In genomic region chr2:158022888-158023287, GRCh38 we compare ENCODE assay signal across 23 cellular contexts.
"Had no signal": no experiment of that assay in that cellular context is flagged by ENCODE, and none has a peak within 500 bp of the region (broad histone marks: within the 10 kb centered on the region; RNA-seq: fewer than 3 reads in every experiment).

No MANE protein-coding gene starts in this region.

- H3K4me3 ChIP-seq: colonic mucosa, coronary artery, dorsolateral prefrontal cortex, esophagus squamous epithelium, gastrocnemius medialis, gastroesophageal sphincter, heart left ventricle, heart right ventricle had no signal

- H3K27me3 ChIP-seq: colonic mucosa, dorsolateral prefrontal cortex, esophagus squamous epithelium, foreskin keratinocyte, gastrocnemius medialis, gastroesophageal sphincter, heart left ventricle had no signal

- H3K4me3 Mint-ChIP-seq: dendritic cell treated with granulocyte-macrophage colony-stimulating factor and Interleukin-4, amounts not matched to agents 40 ng/mL and 50 ng/mL, for 4 days; effector memory CD8-positive, alpha-beta T cell; endodermal cell had no signal

- DNase-seq: colonic mucosa; cortex of kidney; dermis blood vessel endothelial cell; dorsolateral prefrontal cortex; effector CD4-positive, alpha-beta T cell; effector CD8-positive, alpha-beta T cell; effector memory CD4-positive, alpha-beta T cell; effector memory CD8-positive, alpha-beta T cell; endodermal cell; erythroblast; esophagus squamous epithelium; foreskin fibroblast; foreskin keratinocyte; foreskin melanocyte; gastrocnemius medialis; head of caudate nucleus; heart left ventricle; heart right ventricle had no signal

- H3K4me1 ChIP-seq: colonic mucosa, gastrocnemius medialis, gastroesophageal sphincter, heart left ventricle, heart right ventricle had no signal

- H3K36me3 ChIP-seq: colonic mucosa, esophagus squamous epithelium, gastrocnemius medialis, gastroesophageal sphincter, heart left ventricle, heart right ventricle had no signal

- ATAC-seq: effector memory CD8-positive, alpha-beta T cell; esophagus mucosa; foreskin keratinocyte; gastrocnemius medialis; gastroesophageal sphincter; heart left ventricle; heart right ventricle had no signal

- H3K27me3 Mint-ChIP-seq: dendritic cell treated with granulocyte-macrophage colony-stimulating factor and Interleukin-4, amounts not matched to agents 40 ng/mL and 50 ng/mL, for 4 days had no signal

- H3K27ac ChIP-seq: colonic mucosa, coronary artery, dorsolateral prefrontal cortex, epithelial cell of prostate, esophagus squamous epithelium, foreskin keratinocyte, gastrocnemius medialis, gastroesophageal sphincter, heart left ventricle, heart right ventricle had no signal

- H3K9me3 ChIP-seq: colonic mucosa, esophagus squamous epithelium, gastrocnemius medialis, gastroesophageal sphincter, heart left ventricle, heart right ventricle had no signal

- H3K27ac Mint-ChIP-seq: dendritic cell treated with granulocyte-macrophage colony-stimulating factor and Interleukin-4, amounts not matched to agents 40 ng/mL and 50 ng/mL, for 4 days; effector memory CD8-positive, alpha-beta T cell; endodermal cell had no signal

- H3K9me3 Mint-ChIP-seq: dendritic cell treated with granulocyte-macrophage colony-stimulating factor and Interleukin-4, amounts not matched to agents 40 ng/mL and 50 ng/mL, for 4 days; effector memory CD8-positive, alpha-beta T cell; endodermal cell had no signal
